Comparison of ENCODE assay signal across 1 cellular context in the genomic region with DNA sequence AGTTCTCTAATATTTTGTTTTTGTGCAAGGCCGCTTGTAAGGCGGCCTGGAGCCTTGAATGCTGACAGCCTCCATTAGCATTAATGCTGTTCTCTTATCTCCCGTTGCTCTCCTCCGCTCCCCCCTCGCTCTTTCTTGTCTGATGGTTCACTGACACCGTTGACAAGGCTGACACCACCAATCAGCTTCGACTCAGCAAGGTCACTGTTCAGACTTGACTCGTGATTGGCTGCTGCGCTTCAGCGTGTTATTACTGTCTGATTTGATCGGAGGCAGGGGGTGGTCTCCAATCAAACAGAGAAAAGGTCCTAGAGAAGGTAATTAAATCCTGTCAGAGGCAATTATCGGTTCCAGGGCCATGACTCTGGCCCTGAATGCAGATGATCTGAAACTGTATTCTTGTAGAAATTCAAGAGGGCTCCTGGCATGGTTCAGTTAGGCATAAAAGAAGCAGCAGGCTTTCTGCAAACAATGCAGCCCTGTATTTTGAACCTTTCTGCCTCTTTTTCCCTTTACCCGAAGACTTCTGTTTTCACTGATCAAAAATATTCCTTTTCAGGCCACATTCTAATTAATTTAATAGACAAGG.
A peak's percentile ranks its signal among the peaks of the same experiment; 100 is the strongest.
TF ChIP-seq lines count a peak whose summit lies in the region.

No MANE protein-coding gene starts in this region.

TF ChIP-seq in HepG2, 621 proteins besides CTCF, POLR2A, EP300 and RAD21:
- no peak for TF ChIP-seq REPIN1 (CRISPR knock-in tag; IDR thresholded peaks at IDR 0.05; ENCODE audit: borderline replicate concordance, low read depth)
- TF ChIP-seq NFYB (CRISPR knock-in tag; IDR thresholded peaks at IDR 0.05), result peak; percentile 31; the same call in 1 of the 2 replicates
